1 cellular context compared by ENCODE assay signal in genomic region chr4:6750302-6751221, GRCh38.
TF ChIP-seq lines count a peak whose summit lies in the region.

No MANE protein-coding gene starts in this region.

TF ChIP-seq in HepG2, 621 proteins besides CTCF, POLR2A, EP300 and RAD21 (continues in another document):
- TF ChIP-seq ZBTB26 (CRISPR knock-in tag; IDR thresholded peaks at IDR 0.05; ENCODE audit: borderline replicate concordance), result 0 out of 2 replicates have a peak, but pooled peaks have one; percentile 21
- TF ChIP-seq HNF4G (IDR thresholded peaks at IDR 0.05; ENCODE audit: borderline replicate concordance, low read depth, low read length), result no peak
- TF ChIP-seq HNF4G (CRISPR knock-in tag; IDR thresholded peaks at IDR 0.05; ENCODE audit: borderline replicate concordance, low read depth), result 0 out of 2 replicates have a peak, but pooled peaks have one; percentile 33
- TF ChIP-seq TEAD3 (CRISPR knock-in tag; optimal IDR thresholded peaks at IDR 0.05; ENCODE audit: borderline replicate concordance), result peak; percentile 40
- no peak for TF ChIP-seq ZNF782 (CRISPR knock-in tag; IDR thresholded peaks at IDR 0.05; ENCODE audit: borderline replicate concordance)
- TF ChIP-seq RCOR2 (CRISPR knock-in tag; IDR thresholded peaks at IDR 0.05), result peak; percentile 68; the same call in 1 of the 2 replicates
- peak; percentile 98 for TF ChIP-seq ZMYM3 (CRISPR knock-in tag; IDR thresholded peaks at IDR 0.05)
- 0 out of 2 replicates have a peak, but pooled peaks have one; percentile 21 for TF ChIP-seq SP2 (CRISPR knock-in tag; IDR thresholded peaks at IDR 0.05)
- TF ChIP-seq HDAC1 (CRISPR knock-in tag; IDR thresholded peaks at IDR 0.05), result peak; percentile 64
- no peak for TF ChIP-seq KMT2B (CRISPR knock-in tag; IDR thresholded peaks at IDR 0.05)
- no peak for TF ChIP-seq ZBTB8A (CRISPR knock-in tag; IDR thresholded peaks at IDR 0.05; ENCODE audit: borderline replicate concordance, low read depth)
- peak; percentile 52; the same call in 1 of the 2 replicates for TF ChIP-seq SAP130 (CRISPR knock-in tag; IDR thresholded peaks at IDR 0.05; ENCODE audit: low read depth)
- no peak for TF ChIP-seq RERE (CRISPR knock-in tag; IDR thresholded peaks at IDR 0.05; ENCODE audit: low read depth)
- 0 out of 2 replicates have a peak, but pooled peaks have one; percentile 12 for TF ChIP-seq ZBTB7B (CRISPR knock-in tag; IDR thresholded peaks at IDR 0.05)
- TF ChIP-seq ZBTB7A (CRISPR knock-in tag; IDR thresholded peaks at IDR 0.05), result peak; percentile 18; the same call in 1 of the 2 replicates
- no peak for TF ChIP-seq MBNL3 (CRISPR knock-in tag; conservative IDR thresholded peaks at IDR 0.05)
- TF ChIP-seq NKX3-1 (CRISPR knock-in tag; IDR thresholded peaks at IDR 0.05), result no peak
- TF ChIP-seq NCOA5 (CRISPR knock-in tag; IDR thresholded peaks at IDR 0.05), result no peak
- 0 out of 2 replicates have a peak, but pooled peaks have one; percentile 27 for TF ChIP-seq SPEN (CRISPR knock-in tag; IDR thresholded peaks at IDR 0.05; ENCODE audit: low read depth)
- TF ChIP-seq ZNF574 (CRISPR knock-in tag; IDR thresholded peaks at IDR 0.05), result 0 out of 2 replicates have a peak, but pooled peaks have one; percentile 11
- 0 out of 2 replicates have a peak, but pooled peaks have one; percentile 32 for TF ChIP-seq THAP7 (CRISPR knock-in tag; IDR thresholded peaks at IDR 0.05)
- TF ChIP-seq ARHGAP35 (CRISPR knock-in tag; IDR thresholded peaks at IDR 0.05; ENCODE audit: borderline replicate concordance), result 0 out of 2 replicates have a peak, but pooled peaks have one; percentile 44
- peak; percentile 33 for TF ChIP-seq ZFY (CRISPR knock-in tag; IDR thresholded peaks at IDR 0.05)
- TF ChIP-seq ZFX (CRISPR knock-in tag; IDR thresholded peaks at IDR 0.05; ENCODE audit: low read depth), result peak; percentile 49; the same call in 1 of the 2 replicates
- TF ChIP-seq ZMYM2 (CRISPR knock-in tag; IDR thresholded peaks at IDR 0.05), result peak; percentile 63; the same call in 1 of the 2 replicates
- TF ChIP-seq ZGPAT (CRISPR knock-in tag; IDR thresholded peaks at IDR 0.05), result peak; percentile 16; the same call in 1 of the 2 replicates
- peak; percentile 2 for TF ChIP-seq GABPB1 (CRISPR knock-in tag; IDR thresholded peaks at IDR 0.05)
- TF ChIP-seq ZNF788 (CRISPR knock-in tag; IDR thresholded peaks at IDR 0.05; ENCODE audit: borderline replicate concordance), result peak; percentile 27; the same call in 1 of the 2 replicates
- peak; percentile 43; the same call in 1 of the 2 replicates for TF ChIP-seq ZNF691 (CRISPR knock-in tag; IDR thresholded peaks at IDR 0.05; ENCODE audit: borderline replicate concordance, low read depth)
- TF ChIP-seq TIGD3 (CRISPR knock-in tag; IDR thresholded peaks at IDR 0.05; ENCODE audit: borderline replicate concordance), result 0 out of 2 replicates have a peak, but pooled peaks have one; percentile 74
- no peak for TF ChIP-seq E2F5 (CRISPR knock-in tag; conservative IDR thresholded peaks at IDR 0.05)
- TF ChIP-seq ISL2 (CRISPR knock-in tag; IDR thresholded peaks at IDR 0.05), result no peak
- TF ChIP-seq SP5 (CRISPR knock-in tag; IDR thresholded peaks at IDR 0.05; ENCODE audit: borderline replicate concordance, low read depth), result peak; percentile 70; the same call in 1 of the 2 replicates
- TF ChIP-seq ZNF605 (CRISPR knock-in tag; IDR thresholded peaks at IDR 0.05), result peak; percentile 58; the same call in 1 of the 2 replicates
- TF ChIP-seq ZNF629 (CRISPR knock-in tag; conservative IDR thresholded peaks at IDR 0.05), result 0 out of 2 replicates have a peak, but pooled peaks have one; percentile 5
- TF ChIP-seq TRAFD1 (CRISPR knock-in tag; IDR thresholded peaks at IDR 0.05; ENCODE audit: borderline replicate concordance), result no peak
- no peak for TF ChIP-seq NFIC (IDR thresholded peaks at IDR 0.05; ENCODE audit: low read length)
- TF ChIP-seq ZNF280D (CRISPR knock-in tag; IDR thresholded peaks at IDR 0.05), result peak; percentile 83; the same call in 1 of the 2 replicates
